ENCODE assay signal across 8 cellular contexts in the genomic region with DNA sequence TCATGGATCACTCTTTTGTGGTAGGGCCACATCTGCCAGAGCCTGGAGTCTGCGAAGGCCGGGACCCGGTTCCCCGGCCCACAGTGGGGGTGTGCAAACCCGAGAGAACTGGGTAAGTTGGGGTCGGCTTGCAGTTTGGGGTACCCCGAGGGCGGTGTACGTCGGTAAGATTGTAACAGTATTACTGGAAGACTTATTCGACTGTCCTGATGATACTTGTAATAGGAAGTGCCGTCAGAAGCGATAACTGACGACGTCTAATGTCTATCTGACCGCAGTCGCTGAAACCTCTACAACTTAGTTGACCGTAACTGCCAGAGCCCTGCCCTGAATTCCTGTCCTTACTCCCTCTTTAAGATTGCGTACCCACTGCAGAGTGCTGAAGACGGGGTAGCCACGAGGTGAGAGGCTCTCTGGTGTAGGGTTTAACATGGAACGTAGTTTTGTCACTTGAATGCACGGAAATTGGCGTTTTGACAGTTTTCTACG. TPM values are rescaled to one million over a fixed set of nuclear protein-coding genes. Genes with fewer than 3 reads are reported as not detected.
DNase-seq lines count a peak whose midpoint lies in the region; ATAC-seq and TF ChIP-seq lines count a peak whose summit lies in the region.

No MANE protein-coding gene starts in this region.

- H3K27me3 ChIP-seq in SJCRH30 = no peaks in the 10 kb centered on the region

- peak; percentile 10 for ATAC-seq in GM21515 (IDR thresholded peaks at IDR 0.05; ENCODE audit: unreplicated experiment)

- H3K27ac Mint-ChIP-seq in nephron progenitor cell = peak overlapping the region; percentile 99

- H3K4me1 Mint-ChIP-seq in nephron progenitor cell = peaks cover 77% of the 10 kb centered on the region

- H3K4me1 ChIP-seq in SJCRH30 = peaks cover 37% of the 10 kb centered on the region

- H3K27ac ChIP-seq in SJCRH30 = peak overlapping the region; percentile 89

- no peaks in the 10 kb centered on the region for H3K9me3 Mint-ChIP-seq in nephron progenitor cell

- peaks cover 31% of the 10 kb centered on the region for H3K36me3 Mint-ChIP-seq in nephron progenitor cell (ENCODE audit: low read depth)

- no peak for DNase-seq in AG09309 (ENCODE audit: low read depth)
- peak in 1 of 2 experiments; percentile 59 for DNase-seq in SJCRH30
- no peak for DNase-seq in epithelial cell of esophagus (ENCODE audit: low read depth)
- no peak for DNase-seq in nephron progenitor cell
- DNase-seq in DMS 273 treated with DMSO at 0.1 percent for 48 hours (lab: John Stamatoyannopoulos, UW) = no peak
- no peak for DNase-seq in amniotic stem cell (lab: John Stamatoyannopoulos, UW)
- no peak for DNase-seq in cerebellar nuclear complex (lab: John Stamatoyannopoulos, UW)

- peak overlapping the region; percentile 100 for H3K4me3 Mint-ChIP-seq in nephron progenitor cell

- H3K9me3 ChIP-seq in SJCRH30 (replicated peaks) = no peaks in the 10 kb centered on the region

- no peak for TF ChIP-seq CTCF in AG09309 (IDR thresholded peaks at IDR 0.05; ENCODE audit: control insufficient read depth, insufficient read depth, low read depth, low read length, missing control alignments)
- TF ChIP-seq CTCF in epithelial cell of esophagus (IDR thresholded peaks at IDR 0.05; ENCODE audit: insufficient read depth, low read depth, low read length, missing control alignments) = no peak
- TF ChIP-seq CTCF in nephron progenitor cell (IDR thresholded peaks at IDR 0.05) = no peak

- H3K4me3 ChIP-seq in AG09309 (ENCODE audit: control insufficient read depth, low read depth, low read length) = peak overlapping the region; percentile 88
- H3K4me3 ChIP-seq in SJCRH30 = peak overlapping the region; percentile 89
- peak overlapping the region; percentile 95 for H3K4me3 ChIP-seq in epithelial cell of esophagus (ENCODE audit: low read length)

- peaks cover 4% of the 10 kb centered on the region for H3K27me3 Mint-ChIP-seq in nephron progenitor cell (ENCODE audit: low read depth, poor library complexity)

- H3K36me3 ChIP-seq in SJCRH30 = peaks cover 53% of the 10 kb centered on the region

RNA-seq across cellular contexts. Expression of gene TRPV2, which starts 24.0 kb away (rescaled TPM):
- total RNA-seq in SJCRH30 (2014; rRNA removed; shearing (Covaris generic)) = 0.42 and 0.63 TPM in 2 replicates

RNA-seq across cellular contexts. Expression of gene LRRC75A, which starts 52.6 kb away (rescaled TPM):
- 3.7 and 4.8 TPM in 2 replicates for total RNA-seq in SJCRH30 (2014; rRNA removed; shearing (Covaris generic))

RNA-seq across cellular contexts. Expression of gene UBB, which starts 58.5 kb away (rescaled TPM):
- total RNA-seq in SJCRH30 (2014; rRNA removed; shearing (Covaris generic)) = 2,921 and 3,511 TPM in 2 replicates
